Comparison of ENCODE assay signal across 31 cellular contexts in genomic region chr12:71718611-71719010, GRCh38.
"Had no signal": no experiment of that assay in that cellular context is flagged by ENCODE, and none has a peak within 500 bp of the region (broad histone marks: within the 10 kb centered on the region; RNA-seq: fewer than 3 reads in every experiment).

No MANE protein-coding gene starts in this region.

- H3K4me1 ChIP-seq: body of pancreas, esophagus muscularis mucosa, gastroesophageal sphincter, heart right ventricle had no signal

- H3K9me3 ChIP-seq: body of pancreas had no signal

- H3K27ac ChIP-seq: body of pancreas, esophagus muscularis mucosa, gastroesophageal sphincter, heart right ventricle, WERI-Rb-1 had no signal

- H3K4me3 Mint-ChIP-seq: activated B cell treated with CpG ODN at 0.5 μM for 24 hours; activated CD8-positive, alpha-beta T cell treated with anti-CD3 and anti-CD28 coated beads for 36 hours; activated naive CD8-positive, alpha-beta T cell; activated T-cell treated with anti-CD3 and anti-CD28 coated beads, Interleukin-2, amount 50 U/mL, for 4 hours; activated T-helper 17 cell treated with anti-CD3 and anti-CD28 coated beads, Interleukin-2, amount 50 U/mL, for 72 hours; effector memory CD8-positive, alpha-beta T cell; T-helper 17 cell; T-helper 2 cell treated with Interferon-gamma antibody and Interleukin-4, amounts not matched to agents 5 μg/mL and 100 μg/mL, for 36 hours had no signal

- H3K4me1 Mint-ChIP-seq: activated B cell treated with CpG ODN at 0.5 μM for 24 hours; activated T-helper 17 cell treated with anti-CD3 and anti-CD28 coated beads, Interleukin-2, amount 50 U/mL, for 72 hours; T-helper 17 cell had no signal

- H3K27me3 ChIP-seq: body of pancreas, esophagus muscularis mucosa, gastroesophageal sphincter, heart right ventricle had no signal

- DNase-seq: activated B cell treated with CpG ODN at 0.5 μM for 24 hours; activated CD4-positive, alpha-beta T cell treated with anti-CD3 and anti-CD28 coated beads for 48 hours; activated CD4-positive, alpha-beta T cell treated with anti-CD3 and anti-CD28 coated beads, Interleukin-2, amount 50 U/mL, for 1 hour; activated CD4-positive, alpha-beta T cell treated with anti-CD3 and anti-CD28 coated beads, Interleukin-2, amount 50 U/mL, for 48 hours; activated CD8-positive, alpha-beta memory T cell treated with anti-CD3 and anti-CD28 coated beads for 24 hours; activated CD8-positive, alpha-beta T cell treated with anti-CD3 and anti-CD28 coated beads for 36 hours; activated effector memory CD4-positive, alpha-beta T cell treated with Interleukin-2 at 50 U/mL for 16 hours; activated gamma-delta T cell treated with Interleukin-2 at 50 U/mL for 16 hours; activated naive CD4-positive, alpha-beta T cell treated with anti-CD3 and anti-CD28 coated beads, Interleukin-2, amount 50 U/mL, for 16 hours; activated naive CD4-positive, alpha-beta T cell treated with Interleukin-2 at 50 U/mL for 16 hours; activated T-cell treated with anti-CD3 and anti-CD28 coated beads, Interleukin-2, amount 50 U/mL, for 4 hours; amygdala; aorta; body of pancreas; caudate nucleus; cortex of kidney; dermis blood vessel endothelial cell; effector CD4-positive, alpha-beta T cell; effector memory CD8-positive, alpha-beta T cell; erythroblast; foreskin melanocyte; heart right ventricle; T-helper 17 cell; T1000; WERI-Rb-1 had no signal

- H3K27ac Mint-ChIP-seq: activated B cell treated with CpG ODN at 0.5 μM for 24 hours; activated CD8-positive, alpha-beta T cell treated with anti-CD3 and anti-CD28 coated beads for 36 hours; activated naive CD8-positive, alpha-beta T cell; activated T-helper 17 cell treated with anti-CD3 and anti-CD28 coated beads, Interleukin-2, amount 50 U/mL, for 72 hours; effector memory CD8-positive, alpha-beta T cell; T-helper 17 cell; T-helper 2 cell treated with Interferon-gamma antibody and Interleukin-4, amounts not matched to agents 5 μg/mL and 100 μg/mL, for 36 hours had no signal

- H3K36me3 Mint-ChIP-seq: activated naive CD8-positive, alpha-beta T cell had no signal

- H3K36me3 ChIP-seq: esophagus muscularis mucosa, gastroesophageal sphincter, heart right ventricle, WERI-Rb-1 had no signal

- H3K27me3 Mint-ChIP-seq: activated B cell treated with CpG ODN at 0.5 μM for 24 hours; activated CD8-positive, alpha-beta T cell treated with anti-CD3 and anti-CD28 coated beads for 36 hours; activated naive CD8-positive, alpha-beta T cell had no signal

- FAIRE-seq: colon had no signal

- H3K4me3 ChIP-seq: body of pancreas, esophagus muscularis mucosa, gastroesophageal sphincter, heart right ventricle had no signal
